Comparison of ENCODE assay signal across 14 cellular contexts in the genomic region with DNA sequence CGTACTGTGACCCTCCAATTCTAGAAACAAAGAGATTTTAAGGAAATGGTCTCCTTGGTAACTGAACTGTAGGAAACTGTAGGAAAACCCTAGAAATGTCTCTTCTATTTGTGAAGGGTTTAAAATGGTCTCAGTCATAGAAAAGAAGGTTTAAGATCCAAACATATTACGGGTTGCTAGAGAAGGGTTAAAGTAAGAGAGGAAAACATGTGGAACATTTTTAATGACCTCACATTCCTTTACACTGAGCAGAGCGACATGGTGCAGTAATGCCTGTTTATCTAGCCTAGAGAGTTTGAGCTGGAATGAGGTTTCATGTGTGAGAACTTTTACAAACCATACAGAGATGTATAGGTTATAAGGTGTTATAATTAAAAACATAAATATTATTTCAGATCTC. TPM values are rescaled to one million over a fixed set of nuclear protein-coding genes. Genes with fewer than 3 reads are reported as not detected.
A peak's percentile ranks its signal among the peaks of the same experiment; 100 is the strongest.
DNase-seq lines count a peak whose midpoint lies in the region; ATAC-seq and TF ChIP-seq lines count a peak whose summit lies in the region.
"Had no signal": no experiment of that assay in that cellular context is flagged by ENCODE, and none has a peak within 500 bp of the region (broad histone marks: within the 10 kb centered on the region; RNA-seq: fewer than 3 reads in every experiment).

No MANE protein-coding gene starts in this region.

- no peaks in the 10 kb centered on the region for H3K27me3 ChIP-seq in SJSA1 (replicated peaks)

- H3K9me3 Mint-ChIP-seq in progenitor cell of endocrine pancreas (ENCODE audit: low read depth) = peaks cover 6% of the 10 kb centered on the region
- H3K9me3 Mint-ChIP-seq in immature natural killer cell = no peaks in the 10 kb centered on the region

- no peak overlapping the region for H3K4me3 Mint-ChIP-seq in progenitor cell of endocrine pancreas (ENCODE audit: low read depth)
- no peak overlapping the region for H3K4me3 Mint-ChIP-seq in immature natural killer cell
- H3K4me3 Mint-ChIP-seq: T-helper 17 cell had no signal

- H3K36me3 ChIP-seq in SJSA1 = no peaks in the 10 kb centered on the region

- peak overlapping the region; percentile 41 for H3K27ac ChIP-seq in SJSA1

- H3K4me1 ChIP-seq in SJSA1 (replicated peaks) = peaks cover 29% of the 10 kb centered on the region

- peak; percentile 73 for DNase-seq in DMS114 treated with DMSO at 0.1 percent for 48 hours (lab: John Stamatoyannopoulos, UW; ENCODE audit: unreplicated experiment)
- peak in 1 of 2 experiments; percentile 50 for DNase-seq in SJSA1 (ENCODE audit: low read depth in 1 of 2, low spot score in 2 of 2)
- peak; percentile 67 for DNase-seq in fibroblast of pulmonary artery (ENCODE audit: low read depth)
- DNase-seq in progenitor cell of endocrine pancreas (ENCODE audit: low spot score, unreplicated experiment) = no peak
- DNase-seq in immature natural killer cell = no peak
- DNase-seq in NCI-H2107 (lab: John Stamatoyannopoulos, UW) = no peak
- no peak for DNase-seq in GM20000 (ENCODE audit: low spot score)
- DNase-seq: COR-L47; NCI-H1105 treated with DMSO at 0.1 percent for 48 hours; NK-92 treated with Interleukin-12 subunit alpha and Interleukin-12 subunit beta, amount 100 ng/mL, for 24 hours; posterior cingulate gyrus; T-helper 17 cell had no signal

- ATAC-seq in HG02885 (IDR thresholded peaks at IDR 0.05; ENCODE audit: poor library complexity, unreplicated experiment) = no peak
- ATAC-seq: T-helper 17 cell had no signal

- H3K4me1 Mint-ChIP-seq in progenitor cell of endocrine pancreas (ENCODE audit: low read depth) = peaks cover 19% of the 10 kb centered on the region
- H3K4me1 Mint-ChIP-seq in immature natural killer cell = peaks cover 32 to 33% of the 10 kb centered on the region in 2 donors

- no peaks in the 10 kb centered on the region for H3K27me3 Mint-ChIP-seq in progenitor cell of endocrine pancreas
- H3K27me3 Mint-ChIP-seq in immature natural killer cell (ENCODE audit: low read depth in 3 of 3) = peaks cover 0 to 2% (median 0%) of the 10 kb centered on the region in 3 donors
- H3K27me3 Mint-ChIP-seq: T-helper 17 cell had no signal

- H3K9me3 ChIP-seq in SJSA1 (replicated peaks) = no peaks in the 10 kb centered on the region

- TF ChIP-seq CTCF in fibroblast of pulmonary artery (IDR thresholded peaks at IDR 0.05; ENCODE audit: low read length, missing control alignments) (no peak), progenitor cell of endocrine pancreas (IDR thresholded peaks at IDR 0.05; ENCODE audit: unreplicated experiment) (no peak), GM20000 (IDR thresholded peaks at IDR 0.05; ENCODE audit: extremely low read depth, missing control alignments) (no peak)

- H3K36me3 Mint-ChIP-seq in progenitor cell of endocrine pancreas (ENCODE audit: insufficient read depth) (peaks cover 2% of the 10 kb centered on the region), immature natural killer cell (peaks cover 0 to 5% (median 0%) of the 10 kb centered on the region in 3 donors)

- H3K4me3 ChIP-seq in SJSA1 = no peak overlapping the region
- H3K4me3 ChIP-seq in fibroblast of pulmonary artery (replicated peaks; ENCODE audit: low read depth, low read length) = no peak overlapping the region

- peak overlapping the region; percentile 36 for H3K27ac Mint-ChIP-seq in progenitor cell of endocrine pancreas
- peak overlapping the region in 1 of 6 donors; percentile 53 for H3K27ac Mint-ChIP-seq in immature natural killer cell
- H3K27ac Mint-ChIP-seq: T-helper 17 cell had no signal

RNA-seq across cellular contexts. Expression of a gene that starts 36.9 kb away (rescaled TPM):
- total RNA-seq in SJSA1 (2014; rRNA removed; shearing (Covaris generic)) = not detected in 2 replicates
- total RNA-seq in progenitor cell of endocrine pancreas = not detected in 2 replicates
- not detected for polyA plus RNA-seq in immature natural killer cell
- total RNA-seq: cerebellum, T-helper 17 cell had no signal

Comparison
In these comparisons a context has a peak if more than half of its experiments do, and no peak if none do; other contexts are left out.
1. DNase-seq: peak in DMS114 treated with DMSO at 0.1 percent for 48 hours (single experiment) and fibroblast of pulmonary artery (single experiment); none in progenitor cell of endocrine pancreas (single experiment), immature natural killer cell (0 of 3), NCI-H2107 (single experiment) and GM20000 (single experiment).